ENCODE assay signal across 1 cellular context in the genomic region with DNA sequence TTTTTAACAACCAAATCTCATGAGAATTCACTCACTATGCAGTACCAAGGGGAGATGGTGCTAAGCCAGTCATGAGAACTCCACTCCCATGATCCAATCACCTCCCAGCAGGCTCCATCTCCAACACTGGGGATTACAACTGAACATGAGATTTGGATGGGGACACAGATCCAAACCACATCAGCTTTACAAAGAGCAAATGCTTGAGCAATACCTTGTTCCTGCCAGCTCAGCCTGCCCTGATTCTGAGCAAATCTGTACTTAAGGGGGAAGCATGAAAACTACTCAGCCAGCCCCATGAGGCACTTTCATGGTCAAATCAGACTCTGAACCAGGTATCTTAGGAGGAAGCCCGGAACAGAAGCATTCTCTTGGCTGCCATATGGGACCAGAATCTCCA.
TF ChIP-seq lines count a peak whose summit lies in the region.

No MANE protein-coding gene starts in this region.

TF ChIP-seq in SK-N-SH, 30 proteins besides CTCF, POLR2A, EP300 and RAD21 (continued from another document):
- TF ChIP-seq, protein P1, sequence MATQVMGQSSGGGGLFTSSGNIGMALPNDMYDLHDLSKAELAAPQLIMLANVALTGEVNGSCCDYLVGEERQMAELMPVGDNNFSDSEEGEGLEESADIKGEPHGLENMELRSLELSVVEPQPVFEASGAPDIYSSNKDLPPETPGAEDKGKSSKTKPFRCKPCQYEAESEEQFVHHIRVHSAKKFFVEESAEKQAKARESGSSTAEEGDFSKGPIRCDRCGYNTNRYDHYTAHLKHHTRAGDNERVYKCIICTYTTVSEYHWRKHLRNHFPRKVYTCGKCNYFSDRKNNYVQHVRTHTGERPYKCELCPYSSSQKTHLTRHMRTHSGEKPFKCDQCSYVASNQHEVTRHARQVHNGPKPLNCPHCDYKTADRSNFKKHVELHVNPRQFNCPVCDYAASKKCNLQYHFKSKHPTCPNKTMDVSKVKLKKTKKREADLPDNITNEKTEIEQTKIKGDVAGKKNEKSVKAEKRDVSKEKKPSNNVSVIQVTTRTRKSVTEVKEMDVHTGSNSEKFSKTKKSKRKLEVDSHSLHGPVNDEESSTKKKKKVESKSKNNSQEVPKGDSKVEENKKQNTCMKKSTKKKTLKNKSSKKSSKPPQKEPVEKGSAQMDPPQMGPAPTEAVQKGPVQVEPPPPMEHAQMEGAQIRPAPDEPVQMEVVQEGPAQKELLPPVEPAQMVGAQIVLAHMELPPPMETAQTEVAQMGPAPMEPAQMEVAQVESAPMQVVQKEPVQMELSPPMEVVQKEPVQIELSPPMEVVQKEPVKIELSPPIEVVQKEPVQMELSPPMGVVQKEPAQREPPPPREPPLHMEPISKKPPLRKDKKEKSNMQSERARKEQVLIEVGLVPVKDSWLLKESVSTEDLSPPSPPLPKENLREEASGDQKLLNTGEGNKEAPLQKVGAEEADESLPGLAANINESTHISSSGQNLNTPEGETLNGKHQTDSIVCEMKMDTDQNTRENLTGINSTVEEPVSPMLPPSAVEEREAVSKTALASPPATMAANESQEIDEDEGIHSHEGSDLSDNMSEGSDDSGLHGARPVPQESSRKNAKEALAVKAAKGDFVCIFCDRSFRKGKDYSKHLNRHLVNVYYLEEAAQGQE (IDR thresholded peaks at IDR 0.05; ENCODE audit: low read depth, low read length): no peak
- no peak for TF ChIP-seq TAF1 (IDR thresholded peaks at IDR 0.05; ENCODE audit: borderline replicate concordance, low read depth, low read length)
- TF ChIP-seq FOXM1 (IDR thresholded peaks at IDR 0.05; ENCODE audit: low read depth): no peak
TF ChIP-seq in SK-N-SH: peak in this region for 0.
